9 cellular contexts compared by ENCODE assay signal in the genomic region with DNA sequence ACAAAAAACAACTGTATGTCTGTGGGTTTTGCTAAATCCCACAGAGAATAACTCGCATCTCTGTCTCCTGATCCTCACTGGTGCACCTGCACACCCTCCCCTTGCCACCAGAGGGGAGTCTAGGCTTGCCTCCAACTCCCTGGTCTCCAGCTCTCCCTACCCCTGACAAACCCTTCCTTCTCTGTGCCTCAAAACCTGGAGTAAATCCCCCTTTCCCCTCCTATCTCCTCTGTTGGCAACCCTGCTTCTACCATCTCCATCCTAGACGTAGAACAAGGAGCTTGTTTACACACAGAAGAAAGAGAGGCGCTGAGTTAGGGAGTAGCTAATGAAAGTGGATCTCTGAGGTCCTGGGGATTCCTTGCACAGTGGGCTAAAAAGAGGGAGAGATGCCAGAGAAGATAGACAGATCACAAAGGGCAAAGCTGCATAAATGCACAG. TPM values are rescaled to one million over a fixed set of nuclear protein-coding genes. Genes with fewer than 3 reads are reported as not detected.
DNase-seq lines count a peak whose midpoint lies in the region; ATAC-seq, FAIRE-seq and TF ChIP-seq lines count a peak whose summit lies in the region.
"Had no signal": no experiment of that assay in that cellular context is flagged by ENCODE, and none has a peak within 500 bp of the region (broad histone marks: within the 10 kb centered on the region; RNA-seq: fewer than 3 reads in every experiment).

No MANE protein-coding gene starts in this region.

- peak; percentile 80 for DNase-seq in ACHN
- peak; percentile 70 for DNase-seq in GM12892 (ENCODE audit: insufficient read length)
- DNase-seq in HT1080 (ENCODE audit: low read depth), result peak; percentile 65
- peak; percentile 70 for DNase-seq in activated T-cell treated with anti-CD3 and anti-CD28 coated beads, Interleukin-2, amount 50 U/mL, for 1 hour
- DNase-seq in fibroblast of lung (ENCODE audit: low read depth in 2 of 2), result peak; percentile 39 to 63
- DNase-seq in neural progenitor cell (ENCODE audit: low spot score), result peak; percentile 85

- H3K36me3 Mint-ChIP-seq in neural progenitor cell, result no peaks in the 10 kb centered on the region

- H3K9me3 Mint-ChIP-seq in neural progenitor cell, result no peaks in the 10 kb centered on the region

- H3K4me3 ChIP-seq in OCI-LY1 (ENCODE audit: low read depth, low read length, poor library complexity, severe bottlenecking), result no peak overlapping the region
- no peak overlapping the region for H3K4me3 ChIP-seq in fibroblast of lung (replicated peaks in 1 of 4; ENCODE audit: control extremely low read depth in 1 of 4, insufficient read depth in 1 of 4, low read depth in 3 of 4, low read length in 4 of 4)
- H3K4me3 ChIP-seq in neural progenitor cell, result no peak overlapping the region

- H3K9ac ChIP-seq in OCI-LY1 (ENCODE audit: low read length) (no peak overlapping the region), fibroblast of lung (ENCODE audit: insufficient read depth, low read length) (no peak overlapping the region), neural progenitor cell (no peak overlapping the region)

- H3K27ac ChIP-seq in OCI-LY1 (ENCODE audit: low read depth, low read length, poor library complexity, severe bottlenecking), result no peak overlapping the region
- H3K27ac ChIP-seq in fibroblast of lung (ENCODE audit: insufficient read depth, low read length), result no peak overlapping the region
- H3K27ac ChIP-seq in neural progenitor cell, result no peak overlapping the region

- H3K27me3 Mint-ChIP-seq in neural progenitor cell (ENCODE audit: insufficient read depth, low read depth), result peaks cover 2% of the 10 kb centered on the region

- H3K27me3 ChIP-seq in OCI-LY1 (ENCODE audit: insufficient read depth, low read length), result no peaks in the 10 kb centered on the region
- H3K27me3 ChIP-seq in fibroblast of lung (ENCODE audit: control insufficient read depth, insufficient read depth, low read length), result no peaks in the 10 kb centered on the region
- peaks cover 30% of the 10 kb centered on the region for H3K27me3 ChIP-seq in neural progenitor cell

- no peak for TF ChIP-seq POLR2A in GM12892 (IDR thresholded peaks at IDR 0.05; ENCODE audit: low read depth, low read length)

- H3K9me2 ChIP-seq in OCI-LY1 (ENCODE audit: low read depth, low read length), result no peaks in the 10 kb centered on the region

- H2AFZ ChIP-seq in OCI-LY1 (ENCODE audit: low read length) (no peak overlapping the region), fibroblast of lung (ENCODE audit: low read length) (no peak overlapping the region), neural progenitor cell (replicated peaks) (peak overlapping the region; percentile 95)

- no peaks in the 10 kb centered on the region for H3F3A ChIP-seq in OCI-LY1 (ENCODE audit: insufficient read depth, low read length)
- peaks cover 25% of the 10 kb centered on the region for H3F3A ChIP-seq in neural progenitor cell (ENCODE audit: low read depth)

- H4K20me1 ChIP-seq in OCI-LY1 (ENCODE audit: insufficient read depth, low read length) (no peaks in the 10 kb centered on the region), fibroblast of lung (ENCODE audit: control insufficient read depth, extremely low read depth, insufficient read depth, low read length) (no peaks in the 10 kb centered on the region), neural progenitor cell (ENCODE audit: low read depth) (no peaks in the 10 kb centered on the region)

- peaks cover 12% of the 10 kb centered on the region for H3K4me1 Mint-ChIP-seq in neural progenitor cell

- ATAC-seq in GM19397 (IDR thresholded peaks at IDR 0.05; ENCODE audit: unreplicated experiment), result no peak

- H3K4me3 Mint-ChIP-seq in neural progenitor cell, result peak overlapping the region; percentile 12

- TF ChIP-seq CTCF in OCI-LY1 (IDR thresholded peaks at IDR 0.05; ENCODE audit: low read length), result peak; percentile 99
- peak; percentile 89 to 91 for TF ChIP-seq CTCF in fibroblast of lung (conservative IDR thresholded peaks at IDR 0.05 in 1 of 2, IDR thresholded peaks at IDR 0.05 in 1 of 2; ENCODE audit: low read depth in 1 of 2, low read length in 2 of 2)
- TF ChIP-seq CTCF in neural progenitor cell (IDR thresholded peaks at IDR 0.05), result peak; percentile 87

- in situ Hi-C loops in ACHN (cut with HindIII; ENCODE audit: low pct_ligation_motif_present, low pct_unique_long_range_greater_than_20kb, low sequenced_read_pairs), result no loop called here

- H3K4me1 ChIP-seq in OCI-LY1 (ENCODE audit: insufficient read depth, low read length, severe bottlenecking), result peaks cover 16% of the 10 kb centered on the region
- peaks cover 3% of the 10 kb centered on the region for H3K4me1 ChIP-seq in fibroblast of lung (ENCODE audit: control insufficient read depth, extremely low read depth, insufficient read depth, low read length)
- no peaks in the 10 kb centered on the region for H3K4me1 ChIP-seq in neural progenitor cell

- no peaks in the 10 kb centered on the region for H3K79me2 ChIP-seq in OCI-LY1 (ENCODE audit: insufficient read depth, low read length)
- no peaks in the 10 kb centered on the region for H3K79me2 ChIP-seq in fibroblast of lung (ENCODE audit: control insufficient read depth, insufficient read depth, low read length)
- H3K79me2 ChIP-seq in neural progenitor cell (ENCODE audit: low read depth), result no peaks in the 10 kb centered on the region

- H3K36me3 ChIP-seq in OCI-LY1 (ENCODE audit: insufficient read depth, low read length), result no peaks in the 10 kb centered on the region
- no peaks in the 10 kb centered on the region for H3K36me3 ChIP-seq in fibroblast of lung (ENCODE audit: control insufficient read depth, insufficient read depth, low read length)
- H3K36me3 ChIP-seq in neural progenitor cell, result no peaks in the 10 kb centered on the region

- H3K27ac Mint-ChIP-seq in neural progenitor cell, result peak overlapping the region; percentile 22

- peak; percentile 94 for FAIRE-seq in GM12892 (lab: Jason Lieb, UNC)
- FAIRE-seq: islet of Langerhans had no signal

- H3K9me3 ChIP-seq in OCI-LY1 (ENCODE audit: low read length) (no peaks in the 10 kb centered on the region), fibroblast of lung (ENCODE audit: control insufficient read depth, insufficient read depth, low read depth, low read length) (no peaks in the 10 kb centered on the region), neural progenitor cell (ENCODE audit: low read depth) (no peaks in the 10 kb centered on the region)

- H3K4me2 ChIP-seq in OCI-LY1 (ENCODE audit: low read length) (no peak overlapping the region), fibroblast of lung (ENCODE audit: extremely low read depth, insufficient read depth, low read length) (no peak overlapping the region), neural progenitor cell (no peak overlapping the region)

RNA-seq across cellular contexts. Expression of gene MBLAC1, which starts 6.0 kb away (rescaled TPM):
- 0.68 TPM for polyA plus RNA-seq in GM12892 (2012; ENCODE audit: missing spikeins)
- total RNA-seq in HT1080 (2014; rRNA removed; shearing (Covaris generic)), result 1.6 and 2.6 TPM in 2 replicates
- 2.7 and 3.8 TPM in 2 replicates for polyA plus RNA-seq in HT1080 (2015; cell fraction: cytosol; rRNA removed)
- 2.7 and 3.1 TPM in 2 replicates for polyA plus RNA-seq in HT1080 (2015; cell fraction: nucleus; rRNA removed)
- total RNA-seq in fibroblast of lung (1.8 and 2.5 TPM in 2 replicates), neural progenitor cell (ENCODE audit: low replicate concordance) (1.6 and 2.7 TPM in 2 replicates)
- polyA plus RNA-seq in fibroblast of lung, result 0.75 and 1.1 TPM in 2 replicates
- 1.9 and 2.2 TPM in 2 replicates for polyA plus RNA-seq in fibroblast of lung (2012)
- not detected in 2 replicates for polyA minus RNA-seq in fibroblast of lung (ENCODE audit: low replicate concordance)

RNA-seq across cellular contexts. Expression of gene CNPY4, which starts 13.3 kb away (rescaled TPM):
- 7.4 TPM for polyA plus RNA-seq in GM12892 (2012; ENCODE audit: missing spikeins)
- total RNA-seq in HT1080 (2014; rRNA removed; shearing (Covaris generic)), result 11.8 and 12.0 TPM in 2 replicates
- 12.8 and 13.7 TPM in 2 replicates for polyA plus RNA-seq in HT1080 (2015; cell fraction: cytosol; rRNA removed)
- polyA plus RNA-seq in HT1080 (2015; cell fraction: nucleus; rRNA removed), result 15.4 and 16.7 TPM in 2 replicates
- total RNA-seq in fibroblast of lung, result 21.6 and 38.3 TPM in 2 replicates
- 29.1 and 40.7 TPM in 2 replicates for polyA plus RNA-seq in fibroblast of lung
- 26.7 and 37.4 TPM in 2 replicates for polyA plus RNA-seq in fibroblast of lung (2012)
- polyA minus RNA-seq in fibroblast of lung (ENCODE audit: low replicate concordance), result 3.8 and 9.9 TPM in 2 replicates
- 25.8 and 26.7 TPM in 2 replicates for total RNA-seq in neural progenitor cell (ENCODE audit: low replicate concordance)

RNA-seq across cellular contexts. Expression of gene TAF6, which starts 13.6 kb away (rescaled TPM):
- polyA plus RNA-seq in GM12892 (2012; ENCODE audit: missing spikeins), result 20.1 TPM
- total RNA-seq in HT1080 (2014; rRNA removed; shearing (Covaris generic)), result 25.4 and 34.4 TPM in 2 replicates
- 34.7 and 36.1 TPM in 2 replicates for polyA plus RNA-seq in HT1080 (2015; cell fraction: cytosol; rRNA removed)
- 27.8 and 29.2 TPM in 2 replicates for polyA plus RNA-seq in HT1080 (2015; cell fraction: nucleus; rRNA removed)
- 33.1 and 41.5 TPM in 2 replicates for total RNA-seq in fibroblast of lung
- polyA plus RNA-seq in fibroblast of lung, result 16.2 and 23.6 TPM in 2 replicates
- polyA plus RNA-seq in fibroblast of lung (2012), result 51.1 and 72.1 TPM in 2 replicates
- polyA minus RNA-seq in fibroblast of lung (ENCODE audit: low replicate concordance), result 83.9 and 107 TPM in 2 replicates
- 66.1 and 88.3 TPM in 2 replicates for total RNA-seq in neural progenitor cell (ENCODE audit: low replicate concordance)

RNA-seq across cellular contexts. Expression of gene LAMTOR4, which starts 16.0 kb away (rescaled TPM):
- polyA plus RNA-seq in GM12892 (2012; ENCODE audit: missing spikeins), result 172 TPM
- total RNA-seq in HT1080 (2014; rRNA removed; shearing (Covaris generic)), result 88.0 and 156 TPM in 2 replicates
- polyA plus RNA-seq in HT1080 (2015; cell fraction: cytosol; rRNA removed), result 103 and 108 TPM in 2 replicates
- 41.9 and 53.6 TPM in 2 replicates for polyA plus RNA-seq in HT1080 (2015; cell fraction: nucleus; rRNA removed)
- 95.0 and 110 TPM in 2 replicates for total RNA-seq in fibroblast of lung
- polyA plus RNA-seq in fibroblast of lung, result 116 and 165 TPM in 2 replicates
- polyA plus RNA-seq in fibroblast of lung (2012), result 160 and 232 TPM in 2 replicates
- 35.4 and 93.5 TPM in 2 replicates for polyA minus RNA-seq in fibroblast of lung (ENCODE audit: low replicate concordance)
- total RNA-seq in neural progenitor cell (ENCODE audit: low replicate concordance), result 70.5 and 123 TPM in 2 replicates

RNA-seq across cellular contexts. Expression of gene TRAPPC14, which starts 25.8 kb away (rescaled TPM):
- polyA plus RNA-seq in GM12892 (2012; ENCODE audit: missing spikeins), result 10.1 TPM
- 14.1 and 17.4 TPM in 2 replicates for total RNA-seq in HT1080 (2014; rRNA removed; shearing (Covaris generic))
- polyA plus RNA-seq in HT1080 (2015; cell fraction: cytosol; rRNA removed), result 16.5 and 18.3 TPM in 2 replicates
- 110 and 128 TPM in 2 replicates for polyA plus RNA-seq in HT1080 (2015; cell fraction: nucleus; rRNA removed)
- total RNA-seq in fibroblast of lung (5.6 and 5.9 TPM in 2 replicates), neural progenitor cell (ENCODE audit: low replicate concordance) (4.3 and 13.3 TPM in 2 replicates)
- polyA plus RNA-seq in fibroblast of lung, result 1.9 and 2.4 TPM in 2 replicates
- 8.7 and 14.1 TPM in 2 replicates for polyA plus RNA-seq in fibroblast of lung (2012)
- polyA minus RNA-seq in fibroblast of lung (ENCODE audit: low replicate concordance), result 18.5 and 29.7 TPM in 2 replicates
